Comparison of ENCODE assay signal across 13 cellular contexts in genomic region chr6:340991-341827, GRCh38. TPM values are rescaled to one million over a fixed set of nuclear protein-coding genes. Genes with fewer than 3 reads are reported as not detected.
DNase-seq lines count a peak whose midpoint lies in the region; ATAC-seq, FAIRE-seq and TF ChIP-seq lines count a peak whose summit lies in the region.
"Had no signal": no experiment of that assay in that cellular context is flagged by ENCODE, and none has a peak within 500 bp of the region (broad histone marks: within the 10 kb centered on the region; RNA-seq: fewer than 3 reads in every experiment).

No MANE protein-coding gene starts in this region.

- H3K36me3 ChIP-seq in SJSA1 = no peaks in the 10 kb centered on the region

- 0 out of 2 replicates have a peak overlapping the region, but pooled peaks have one; percentile 5 for H3K27ac ChIP-seq in SJSA1
- H3K27ac ChIP-seq: tibial artery had no signal

- no peaks in the 10 kb centered on the region for H3K27me3 Mint-ChIP-seq in naive B cell
- no peaks in the 10 kb centered on the region for H3K27me3 Mint-ChIP-seq in activated naive CD4-positive, alpha-beta T cell treated with anti-CD3 and anti-CD28 coated beads, Interleukin-2, amount 10 ng/mL, durations not matched to agents 7 days and 5 days

- H3K4me3 ChIP-seq in SJSA1 = no peak overlapping the region
- H3K4me3 ChIP-seq: skin epidermis, tibial artery had no signal

- H3K4me1 Mint-ChIP-seq in naive B cell = peaks cover 59 to 97% (median 72%) of the 10 kb centered on the region in 3 donors
- H3K4me1 Mint-ChIP-seq in activated naive CD4-positive, alpha-beta T cell treated with anti-CD3 and anti-CD28 coated beads, Interleukin-2, amount 10 ng/mL, durations not matched to agents 7 days and 5 days = peaks cover 53% of the 10 kb centered on the region

- ATAC-seq in naive B cell (ENCODE audit: low read depth in 2 of 2) = peak; percentile 74 to 79
- ATAC-seq in GM18867 (IDR thresholded peaks at IDR 0.05; ENCODE audit: unreplicated experiment) = no peak
- ATAC-seq in SK-N-SH treated with all-trans-retinoic acid at 6 μM for 48 hours = no peak

- DNase-seq in GM18507 (ENCODE audit: extremely low spot score, insufficient read length, low read depth) (no peak), H4 (ENCODE audit: low spot score) (peak; percentile 56), SJSA1 (ENCODE audit: low read depth in 1 of 2, low spot score in 2 of 2) (peak; percentile 76 to 92), naive B cell (peak; percentile 60), GM19240 (ENCODE audit: insufficient read length, low spot score) (no peak)
- DNase-seq in activated naive CD4-positive, alpha-beta T cell treated with anti-CD3 and anti-CD28 coated beads, Interleukin-2, amount 10 ng/mL, durations not matched to agents 7 days and 5 days = no peak
- DNase-seq: cerebellar nuclear complex, DMS53, NCI-H524 had no signal

- H3K4me1 ChIP-seq in SJSA1 (replicated peaks) = peaks cover 46% of the 10 kb centered on the region
- H3K4me1 ChIP-seq: tibial artery had no signal

- H3K27ac Mint-ChIP-seq in naive B cell = peak overlapping the region; percentile 33 to 97 (median 72)
- no peak overlapping the region for H3K27ac Mint-ChIP-seq in activated naive CD4-positive, alpha-beta T cell treated with anti-CD3 and anti-CD28 coated beads, Interleukin-2, amount 10 ng/mL, durations not matched to agents 7 days and 5 days

- H3K36me3 Mint-ChIP-seq in naive B cell = peaks cover 9 to 13% of the 10 kb centered on the region in 2 donors
- peaks cover 15% of the 10 kb centered on the region for H3K36me3 Mint-ChIP-seq in activated naive CD4-positive, alpha-beta T cell treated with anti-CD3 and anti-CD28 coated beads, Interleukin-2, amount 10 ng/mL, durations not matched to agents 7 days and 5 days

- H3K9me3 ChIP-seq in SJSA1 (replicated peaks) = no peaks in the 10 kb centered on the region
- H3K9me3 ChIP-seq: tibial artery had no signal

- peak; percentile 68 for FAIRE-seq in GM18507 (lab: Jason Lieb, UNC)

- CTCF ChIA-PET in activated naive CD4-positive, alpha-beta T cell treated with anti-CD3 and anti-CD28 coated beads, Interleukin-2, amount 10 ng/mL, durations not matched to agents 7 days and 5 days (lab: Charles Lee) = interaction anchor here (0.6 to 1.3 kb wide), 4 partner anchors 9 to 125 kb away, joined by 3 to 4 read pairs (median 3); no protein-coding TSS in a partner anchor

- peaks cover 0 to 6% (median 0%) of the 10 kb centered on the region in 7 donors for H3K9me3 Mint-ChIP-seq in naive B cell
- H3K9me3 Mint-ChIP-seq in activated naive CD4-positive, alpha-beta T cell treated with anti-CD3 and anti-CD28 coated beads, Interleukin-2, amount 10 ng/mL, durations not matched to agents 7 days and 5 days = no peaks in the 10 kb centered on the region

- H3K4me3 Mint-ChIP-seq in naive B cell = peak overlapping the region; percentile 44 to 88 (median 73)
- H3K4me3 Mint-ChIP-seq in activated naive CD4-positive, alpha-beta T cell treated with anti-CD3 and anti-CD28 coated beads, Interleukin-2, amount 10 ng/mL, durations not matched to agents 7 days and 5 days = no peak overlapping the region

- no peaks in the 10 kb centered on the region; the same call in 1 of the 2 replicates for H3K27me3 ChIP-seq in SJSA1 (replicated peaks)
- H3K27me3 ChIP-seq: tibial artery had no signal

TF ChIP-seq in SK-N-SH treated with all-trans-retinoic acid at 6 μM for 48 hours, 23 proteins besides CTCF, POLR2A, EP300 and RAD21:
- TF ChIP-seq ZC3H10 (CRISPR knock-in tag; IDR thresholded peaks at IDR 0.05) = no peak
- TF ChIP-seq ZNF565 (CRISPR knock-in tag; conservative IDR thresholded peaks at IDR 0.05; ENCODE audit: low read depth) = no peak
- TF ChIP-seq, protein P1, sequence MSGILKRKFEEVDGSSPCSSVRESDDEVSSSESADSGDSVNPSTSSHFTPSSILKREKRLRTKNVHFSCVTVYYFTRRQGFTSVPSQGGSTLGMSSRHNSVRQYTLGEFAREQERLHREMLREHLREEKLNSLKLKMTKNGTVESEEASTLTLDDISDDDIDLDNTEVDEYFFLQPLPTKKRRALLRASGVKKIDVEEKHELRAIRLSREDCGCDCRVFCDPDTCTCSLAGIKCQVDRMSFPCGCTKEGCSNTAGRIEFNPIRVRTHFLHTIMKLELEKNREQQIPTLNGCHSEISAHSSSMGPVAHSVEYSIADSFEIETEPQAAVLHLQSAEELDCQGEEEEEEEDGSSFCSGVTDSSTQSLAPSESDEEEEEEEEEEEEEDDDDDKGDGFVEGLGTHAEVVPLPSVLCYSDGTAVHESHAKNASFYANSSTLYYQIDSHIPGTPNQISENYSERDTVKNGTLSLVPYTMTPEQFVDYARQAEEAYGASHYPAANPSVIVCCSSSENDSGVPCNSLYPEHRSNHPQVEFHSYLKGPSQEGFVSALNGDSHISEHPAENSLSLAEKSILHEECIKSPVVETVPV (CRISPR knock-in tag; IDR thresholded peaks at IDR 0.05) = no peak
- no peak for TF ChIP-seq TCF4 (CRISPR knock-in tag; IDR thresholded peaks at IDR 0.05; ENCODE audit: borderline replicate concordance)
- TF ChIP-seq ZFP30 (CRISPR knock-in tag; IDR thresholded peaks at IDR 0.05) = no peak
- no peak for TF ChIP-seq BACH2 (CRISPR knock-in tag; IDR thresholded peaks at IDR 0.05; ENCODE audit: borderline replicate concordance)
- no peak for TF ChIP-seq TOX (CRISPR knock-in tag; IDR thresholded peaks at IDR 0.05; ENCODE audit: borderline replicate concordance)
- no peak for TF ChIP-seq SNAI2 (CRISPR knock-in tag; IDR thresholded peaks at IDR 0.05)
- no peak for TF ChIP-seq ISL1 (CRISPR knock-in tag; IDR thresholded peaks at IDR 0.05)
- TF ChIP-seq, protein P2, sequence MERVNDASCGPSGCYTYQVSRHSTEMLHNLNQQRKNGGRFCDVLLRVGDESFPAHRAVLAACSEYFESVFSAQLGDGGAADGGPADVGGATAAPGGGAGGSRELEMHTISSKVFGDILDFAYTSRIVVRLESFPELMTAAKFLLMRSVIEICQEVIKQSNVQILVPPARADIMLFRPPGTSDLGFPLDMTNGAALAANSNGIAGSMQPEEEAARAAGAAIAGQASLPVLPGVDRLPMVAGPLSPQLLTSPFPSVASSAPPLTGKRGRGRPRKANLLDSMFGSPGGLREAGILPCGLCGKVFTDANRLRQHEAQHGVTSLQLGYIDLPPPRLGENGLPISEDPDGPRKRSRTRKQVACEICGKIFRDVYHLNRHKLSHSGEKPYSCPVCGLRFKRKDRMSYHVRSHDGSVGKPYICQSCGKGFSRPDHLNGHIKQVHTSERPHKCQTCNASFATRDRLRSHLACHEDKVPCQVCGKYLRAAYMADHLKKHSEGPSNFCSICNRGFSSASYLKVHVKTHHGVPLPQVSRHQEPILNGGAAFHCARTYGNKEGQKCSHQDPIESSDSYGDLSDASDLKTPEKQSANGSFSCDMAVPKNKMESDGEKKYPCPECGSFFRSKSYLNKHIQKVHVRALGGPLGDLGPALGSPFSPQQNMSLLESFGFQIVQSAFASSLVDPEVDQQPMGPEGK (CRISPR knock-in tag; IDR thresholded peaks at IDR 0.05; ENCODE audit: borderline replicate concordance) = no peak
- no peak for TF ChIP-seq PPARA (CRISPR knock-in tag; IDR thresholded peaks at IDR 0.05; ENCODE audit: borderline replicate concordance)
- no peak for TF ChIP-seq ZNF70 (CRISPR knock-in tag; IDR thresholded peaks at IDR 0.05)
- no peak for TF ChIP-seq RARB (CRISPR knock-in tag; IDR thresholded peaks at IDR 0.05)

RNA-seq across cellular contexts. Expression of gene DUSP22, which starts 48.9 kb away (rescaled TPM):
- 8.9 and 14.1 TPM in 2 replicates for total RNA-seq in H4 (2014; rRNA removed; shearing (Covaris generic))
- 13.2 and 17.8 TPM in 2 replicates for total RNA-seq in SJSA1 (2014; rRNA removed; shearing (Covaris generic))
- polyA plus RNA-seq in naive B cell (ENCODE audit: low read depth in 6 of 6) = 100 to 1,000 TPM in 5 of 6 donors, 10 to 100 TPM in 1; 89.6 to 177 (median 134) TPM

RNA-seq across cellular contexts. Expression of gene IRF4, which starts 50.3 kb away (rescaled TPM):
- not detected in 2 replicates for total RNA-seq in H4 (2014; rRNA removed; shearing (Covaris generic))
- total RNA-seq in SJSA1 (2014; rRNA removed; shearing (Covaris generic)) = 0.56 and 0.76 TPM in 2 replicates
- polyA plus RNA-seq in naive B cell (ENCODE audit: low read depth in 6 of 6) = 10 to 100 TPM; 20.8 to 45.7 (median 34.9) TPM

Comparison
In these comparisons a context has a peak if more than half of its experiments do, and no peak if none do; other contexts are left out.
1. DNase-seq: peak in H4 (single experiment), SJSA1 (2 of 2) and naive B cell (single experiment); none in GM18507 (single experiment), GM19240 (single experiment) and activated naive CD4-positive, alpha-beta T cell treated with anti-CD3 and anti-CD28 coated beads, Interleukin-2, amount 10 ng/mL, durations not matched to agents 7 days and 5 days (single experiment).
2. ATAC-seq: peak in naive B cell (2 of 2); none in GM18867 (single experiment) and SK-N-SH treated with all-trans-retinoic acid at 6 μM for 48 hours (single experiment).